ENCODE assay signal across 25 cellular contexts in the genomic region with DNA sequence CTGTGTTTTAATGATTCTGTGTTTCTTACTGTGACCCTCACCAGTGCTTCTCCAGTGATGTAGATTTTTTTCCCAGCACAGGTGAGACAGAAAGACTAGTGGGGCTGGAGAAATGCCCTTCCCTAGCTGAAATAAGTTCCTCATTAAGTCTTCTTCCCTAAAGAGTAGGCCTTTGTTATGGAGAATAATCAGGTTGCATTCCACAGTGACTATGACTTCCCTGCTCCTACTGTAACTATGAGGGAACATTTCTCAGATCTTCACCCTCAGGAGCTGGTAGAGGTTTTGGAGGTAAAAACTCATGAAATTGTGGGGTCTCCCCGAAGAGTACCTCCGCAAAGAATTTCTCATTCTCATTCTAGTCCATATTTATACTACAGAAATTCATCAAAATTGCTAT.
"Had no signal": no experiment of that assay in that cellular context is flagged by ENCODE, and none has a peak within 500 bp of the region (broad histone marks: within the 10 kb centered on the region; RNA-seq: fewer than 3 reads in every experiment).

No MANE protein-coding gene starts in this region.

- H3K27ac Mint-ChIP-seq: activated CD4-positive, alpha-beta memory T cell treated with anti-CD3 and anti-CD28 coated beads, Interleukin-2, amount 10 ng/mL, durations not matched to agents 7 days and 5 days; activated CD4-positive, alpha-beta T cell treated with anti-CD3 and anti-CD28 coated beads for 36 hours; activated naive CD4-positive, alpha-beta T cell treated with anti-CD3 and anti-CD28 coated beads, Interleukin-2, amount 50 U/mL, for 24 hours; activated T-cell treated with anti-CD3 and anti-CD28 coated beads, Interleukin-2, amount 50 U/mL, for 24 hours; activated T-helper 1 cell treated with anti-CD3 and anti-CD28 coated beads, Interleukin-12 subunit alpha, Interleukin-12 subunit beta, Interleukin-2, Interleukin-4 antibody, amounts not matched to agents 30 ng/mL and 10 ng/mL and 1 ng/mL, durations not matched to agents 14 hours and 24 hours and 36 hours; T-cell had no signal

- H3K27me3 Mint-ChIP-seq: activated CD4-positive, alpha-beta memory T cell treated with anti-CD3 and anti-CD28 coated beads, Interleukin-2, amount 10 ng/mL, durations not matched to agents 7 days and 5 days; activated CD4-positive, alpha-beta T cell treated with anti-CD3 and anti-CD28 coated beads for 36 hours; activated naive CD4-positive, alpha-beta T cell treated with anti-CD3 and anti-CD28 coated beads, Interleukin-2, amount 50 U/mL, for 24 hours; activated T-cell treated with anti-CD3 and anti-CD28 coated beads, Interleukin-2, amount 50 U/mL, for 24 hours; T-cell had no signal

- DNase-seq: activated CD4-positive, alpha-beta memory T cell treated with anti-CD3 and anti-CD28 coated beads, Interleukin-2, amount 10 ng/mL, durations not matched to agents 7 days and 5 days; activated CD4-positive, alpha-beta T cell treated with anti-CD3 and anti-CD28 coated beads for 36 hours; activated CD4-positive, alpha-beta T cell treated with anti-CD3 and anti-CD28 coated beads, Interleukin-2, amount 50 U/mL, for 1 hour; activated CD8-positive, alpha-beta memory T cell treated with anti-CD3 and anti-CD28 coated beads, Interleukin-2, amount 50 U/mL, for 48 hours; activated effector memory CD4-positive, alpha-beta T cell treated with Interleukin-2 at 50 U/mL for 16 hours; activated naive CD4-positive, alpha-beta T cell; activated T-cell treated with anti-CD3 and anti-CD28 coated beads, Interleukin-2, amount 50 U/mL, for 24 hours; aorta; caudate nucleus; NCI-H1092; NCI-H1930; NCI-H2171; NCI-H2227 treated with DMSO at 0.1 percent for 48 hours; NCI-H446 treated with DMSO at 0.1 percent for 48 hours; OCI-M1; RPMI8226; T-cell; T-helper 2 cell had no signal

- H3K36me3 ChIP-seq: breast epithelium had no signal

- H3K27me3 ChIP-seq: breast epithelium had no signal

- ATAC-seq: activated CD4-positive, alpha-beta T cell treated with anti-CD3 and anti-CD28 coated beads for 36 hours; Panc1; Right ventricle myocardium inferior; T-cell had no signal

- H3K4me3 ChIP-seq: breast epithelium, SK-N-MC had no signal

- H3K9me3 ChIP-seq: breast epithelium had no signal

- H3K36me3 Mint-ChIP-seq: activated naive CD4-positive, alpha-beta T cell treated with anti-CD3 and anti-CD28 coated beads, Interleukin-2, amount 50 U/mL, for 24 hours; T-cell had no signal

- H3K4me1 ChIP-seq: breast epithelium had no signal

- H3K4me1 Mint-ChIP-seq: activated CD4-positive, alpha-beta memory T cell treated with anti-CD3 and anti-CD28 coated beads, Interleukin-2, amount 10 ng/mL, durations not matched to agents 7 days and 5 days; activated CD4-positive, alpha-beta T cell treated with anti-CD3 and anti-CD28 coated beads for 36 hours; activated naive CD4-positive, alpha-beta T cell treated with anti-CD3 and anti-CD28 coated beads, Interleukin-2, amount 50 U/mL, for 24 hours; T-cell had no signal

- H3K27ac ChIP-seq: breast epithelium, SK-N-MC, VCaP had no signal

- H3K4me3 Mint-ChIP-seq: activated CD4-positive, alpha-beta memory T cell treated with anti-CD3 and anti-CD28 coated beads, Interleukin-2, amount 10 ng/mL, durations not matched to agents 7 days and 5 days; activated CD4-positive, alpha-beta T cell treated with anti-CD3 and anti-CD28 coated beads for 36 hours; activated naive CD4-positive, alpha-beta T cell treated with anti-CD3 and anti-CD28 coated beads, Interleukin-2, amount 50 U/mL, for 24 hours; activated T-cell treated with anti-CD3 and anti-CD28 coated beads, Interleukin-2, amount 50 U/mL, for 24 hours; activated T-helper 1 cell treated with anti-CD3 and anti-CD28 coated beads, Interleukin-12 subunit alpha, Interleukin-12 subunit beta, Interleukin-2, Interleukin-4 antibody, amounts not matched to agents 30 ng/mL and 10 ng/mL and 1 ng/mL, durations not matched to agents 14 hours and 24 hours and 36 hours; T-cell had no signal
